In the genomic region with DNA sequence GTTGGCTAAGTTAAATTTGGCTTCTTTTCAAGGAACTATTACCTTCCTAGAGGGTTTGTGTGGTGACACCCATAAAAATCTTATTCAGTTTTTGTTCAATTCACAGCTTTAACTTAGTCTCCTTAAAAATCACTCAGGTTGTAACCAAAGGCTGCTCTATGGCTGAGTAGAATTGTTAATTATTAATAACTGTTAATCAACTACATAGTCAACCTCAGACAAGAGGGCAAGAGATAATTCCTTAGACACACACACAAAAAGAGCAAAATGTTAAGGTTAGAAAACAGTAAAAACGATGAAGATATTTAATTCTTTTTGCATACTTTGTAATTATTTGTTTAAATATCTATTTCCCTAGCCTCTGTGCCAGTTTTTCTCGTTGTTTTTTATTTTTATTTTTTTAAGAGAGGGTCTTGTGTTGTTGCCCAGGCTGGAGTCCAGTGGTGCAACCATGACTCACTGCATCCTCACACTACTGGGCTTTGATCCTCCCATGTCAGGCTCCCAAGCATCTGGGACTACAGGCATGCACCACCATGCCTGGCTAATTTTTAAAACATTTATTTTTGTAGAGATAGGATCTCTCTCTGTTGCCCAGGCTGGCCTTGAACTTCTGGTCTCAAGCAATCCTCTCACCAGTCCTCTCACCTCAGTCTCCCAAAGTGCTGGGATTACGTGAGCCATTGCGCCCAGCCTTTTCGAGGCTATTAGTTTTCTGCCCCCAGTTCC, we compare ENCODE assay signal across 15 cellular contexts.
DNase-seq lines count a peak whose midpoint lies in the region; ATAC-seq and TF ChIP-seq lines count a peak whose summit lies in the region.
"Had no signal": no experiment of that assay in that cellular context is flagged by ENCODE, and none has a peak within 500 bp of the region (broad histone marks: within the 10 kb centered on the region; RNA-seq: fewer than 3 reads in every experiment).

No MANE protein-coding gene starts in this region.

- no peak overlapping the region for H3K27ac ChIP-seq in GM23248
- no peak overlapping the region for H3K27ac ChIP-seq in gastroesophageal sphincter
- H3K27ac ChIP-seq: adrenal gland, upper lobe of right lung had no signal

- H2AFZ ChIP-seq in GM23248 = no peak overlapping the region

- 71% methylated on average over 5 of the region's 5 CpGs for WGBS in GM23248 (ENCODE audit: low coverage in 1 of 2, low lambda C conversion rate in 2 of 2, missing lambda C conversion rate in 2 of 2), 2 experiments
- 80 to 81% methylated on average over 5 of the region's 5 CpGs for WGBS in gastroesophageal sphincter (ENCODE audit: low coverage in 1 of 2), 2 donors

- no peaks in the 10 kb centered on the region for H4K20me1 ChIP-seq in GM23248 (ENCODE audit: insufficient read depth)

- no peak overlapping the region for H3K4me3 ChIP-seq in GM23248
- no peak overlapping the region for H3K4me3 ChIP-seq in adipocyte (ENCODE audit: low read length)
- H3K4me3 ChIP-seq in gastroesophageal sphincter = no peak overlapping the region
- H3K4me3 ChIP-seq: adrenal gland, upper lobe of right lung had no signal

- no peak for TF ChIP-seq POLR2A in gastroesophageal sphincter (IDR thresholded peaks at IDR 0.05)

- H3K9ac ChIP-seq in GM23248 (no peak overlapping the region), adipocyte (ENCODE audit: low read length) (no peak overlapping the region)

- TF ChIP-seq CTCF in gastroesophageal sphincter (IDR thresholded peaks at IDR 0.05) = no peak

- no peaks in the 10 kb centered on the region for H3F3A ChIP-seq in GM23248 (ENCODE audit: insufficient read depth)

- no peak overlapping the region for H3K4me2 ChIP-seq in GM23248 (ENCODE audit: unreplicated experiment)

- no peaks in the 10 kb centered on the region for H3K36me3 ChIP-seq in GM23248 (ENCODE audit: low read depth)
- no peaks in the 10 kb centered on the region for H3K36me3 ChIP-seq in adipocyte (ENCODE audit: control insufficient read depth, insufficient read depth, low read length, severe bottlenecking)
- H3K36me3 ChIP-seq in gastroesophageal sphincter = no peaks in the 10 kb centered on the region
- H3K36me3 ChIP-seq: adrenal gland, upper lobe of right lung had no signal

- no peaks in the 10 kb centered on the region for H3K27me3 ChIP-seq in GM23248 (replicated peaks; ENCODE audit: insufficient read depth)
- H3K27me3 ChIP-seq in adipocyte (replicated peaks; ENCODE audit: control insufficient read depth, insufficient read depth, low read length) = no peaks in the 10 kb centered on the region
- no peaks in the 10 kb centered on the region for H3K27me3 ChIP-seq in gastroesophageal sphincter
- H3K27me3 ChIP-seq: adrenal gland, upper lobe of right lung had no signal

- DNase-seq in GM23248 (peak; percentile 84), adipocyte (ENCODE audit: low read depth) (peak; percentile 26), stromal cell of bone marrow (ENCODE audit: low read depth) (peak; percentile 52), NAMALWA (ENCODE audit: low spot score) (no peak), NCI-H2107 (lab: John Stamatoyannopoulos, UW) (no peak)
- DNase-seq: activated CD4-positive, alpha-beta T cell treated with anti-CD3 and anti-CD28 coated beads, Interleukin-2, amount 50 U/mL, for 48 hours; adrenal gland; cortex of kidney; GF-D8; midbrain; nucleus accumbens; stimulated activated naive B cell treated with anti-CD40 and anti-IgM and Interleukin-4, amounts not matched to agents 10 μg/mL and 1 μg/mL and 100 μg/mL, for 72 hours; upper lobe of right lung had no signal

- peak; percentile 63 for ATAC-seq in gastroesophageal sphincter
- no peak for ATAC-seq in GM19023 (IDR thresholded peaks at IDR 0.05; ENCODE audit: unreplicated experiment)
- ATAC-seq: stimulated activated naive B cell treated with anti-CD40 and anti-IgM and Interleukin-4, amounts not matched to agents 10 μg/mL and 1 μg/mL and 100 μg/mL, for 72 hours; upper lobe of right lung had no signal

- TF ChIP-seq EP300 in gastroesophageal sphincter (IDR thresholded peaks at IDR 0.05) = no peak

- in situ Hi-C loops in GM23248 (cut with MboI) = no loop called here

- H3K9me3 ChIP-seq in GM23248 (ENCODE audit: low read depth) (no peaks in the 10 kb centered on the region), adipocyte (ENCODE audit: control insufficient read depth, low read length) (no peaks in the 10 kb centered on the region), gastroesophageal sphincter (no peaks in the 10 kb centered on the region)
- H3K9me3 ChIP-seq: adrenal gland, upper lobe of right lung had no signal

- no peaks in the 10 kb centered on the region for H3K79me2 ChIP-seq in GM23248 (ENCODE audit: insufficient read depth)

- H3K9me2 ChIP-seq in GM23248 (ENCODE audit: insufficient read depth) = no peaks in the 10 kb centered on the region

- H3K4me1 ChIP-seq in GM23248 (ENCODE audit: insufficient read depth) (peaks cover 8% of the 10 kb centered on the region; the same call in 1 of the 2 replicates), adipocyte (ENCODE audit: control insufficient read depth, insufficient read depth, low read length) (no peaks in the 10 kb centered on the region), gastroesophageal sphincter (peaks cover 0 to 7% (median 0%) of the 10 kb centered on the region in 3 donors)

Comparison
In these comparisons a context has a peak if more than half of its experiments do, and no peak if none do; other contexts are left out.
1. DNase-seq: peak in GM23248 (single experiment), adipocyte (single experiment) and stromal cell of bone marrow (single experiment); none in NAMALWA (single experiment) and NCI-H2107 (single experiment).